9 cellular contexts compared by ENCODE assay signal in the genomic region with DNA sequence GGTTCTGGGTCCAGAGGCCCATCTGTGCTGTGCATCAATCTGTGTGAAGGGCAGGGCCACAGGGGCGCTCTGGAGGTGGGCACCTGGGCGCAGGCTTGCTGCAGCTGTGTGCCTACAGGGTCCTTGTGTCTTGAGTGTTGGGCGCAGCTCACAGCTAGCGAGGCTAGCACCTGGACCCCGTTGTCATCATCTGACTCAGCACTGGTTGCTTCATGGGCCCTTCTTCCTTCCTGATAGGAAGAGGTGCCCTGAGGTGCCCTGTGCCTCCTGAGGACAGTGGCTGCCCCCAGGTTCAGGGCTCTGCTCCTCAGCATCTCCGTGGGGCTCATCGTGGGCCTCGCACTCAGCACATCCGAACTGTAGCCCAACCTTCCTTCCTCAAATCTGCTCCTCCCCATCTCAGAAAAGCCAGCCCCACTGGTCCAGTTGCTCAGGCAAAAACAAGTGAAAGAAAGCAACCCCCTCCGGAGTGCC. TPM values are rescaled to one million over a fixed set of nuclear protein-coding genes. Genes with fewer than 3 reads are reported as not detected.
DNase-seq lines count a peak whose midpoint lies in the region; ATAC-seq, FAIRE-seq and TF ChIP-seq lines count a peak whose summit lies in the region.
"Had no signal": no experiment of that assay in that cellular context is flagged by ENCODE, and none has a peak within 500 bp of the region (broad histone marks: within the 10 kb centered on the region; RNA-seq: fewer than 3 reads in every experiment).

No MANE protein-coding gene starts in this region.

- peak overlapping the region; percentile 28 for H3K4me3 ChIP-seq in suprapubic skin

- 68% methylated on average over 7 of the region's 10 CpGs for WGBS in suprapubic skin

- TF ChIP-seq POLR2A in suprapubic skin (IDR thresholded peaks at IDR 0.05), result no peak
- no peak for TF ChIP-seq POLR2A in H54 (IDR thresholded peaks at IDR 0.05; ENCODE audit: low read depth, low read length)

- no peaks in the 10 kb centered on the region for H3K27me3 ChIP-seq in suprapubic skin

- no peak for TF ChIP-seq CTCF in suprapubic skin (IDR thresholded peaks at IDR 0.05)

- no peak for DNase-seq in activated CD4-positive, CD25-positive, alpha-beta regulatory T cell (lab: John Stamatoyannopoulos, UW)
- peak; percentile 66 for DNase-seq in activated CD4-positive, alpha-beta T cell treated with anti-CD3 and anti-CD28 coated beads for 48 hours
- DNase-seq in left ventricle myocardium superior, result peak; percentile 37
- DNase-seq in suprapubic skin (ENCODE audit: low spot score in 2 of 2), result no peak
- no peak for DNase-seq in HUDEP-2 (lab: John Stamatoyannopoulos, UW; ENCODE audit: unreplicated experiment in 76 of 76)
- no peak for DNase-seq in H54 (ENCODE audit: insufficient read length, low spot score)
- no peak for DNase-seq in SW 1271 (lab: John Stamatoyannopoulos, UW)

- H3K36me3 ChIP-seq in suprapubic skin, result peaks cover 7% of the 10 kb centered on the region

- TF ChIP-seq EP300 in suprapubic skin (IDR thresholded peaks at IDR 0.05), result no peak

- intact Hi-C loops in left ventricle myocardium superior (cut with micrococcal nuclease), result no loop called here

- H3K9me3 ChIP-seq in suprapubic skin, result no peaks in the 10 kb centered on the region

- ATAC-seq in activated CD4-positive, CD25-positive, alpha-beta regulatory T cell treated with anti-CD3 and anti-CD28 coated beads, Interleukin-2, amount 50 U/mL, for 24 hours, result peak; percentile 48 to 55
- ATAC-seq in left ventricle myocardium superior, result no peak

- H3K4me1 ChIP-seq in suprapubic skin, result peaks cover 79% of the 10 kb centered on the region

- FAIRE-seq in H54 (lab: Jason Lieb, UNC), result no peak

- H3K27ac ChIP-seq in suprapubic skin, result peak overlapping the region; percentile 78
- H3K27ac ChIP-seq: VCaP had no signal

RNA-seq across cellular contexts. Expression of a gene that starts 54.8 kb away (rescaled TPM):
- total RNA-seq in left ventricle myocardium superior (29.7 TPM), suprapubic skin (10 to 100 TPM; 83.1 to 88.8 (median 86.4) TPM)

RNA-seq across cellular contexts. Expression of a gene that starts 55.1 kb away (rescaled TPM):
- total RNA-seq in left ventricle myocardium superior (0.67 TPM), suprapubic skin (1 to 10 TPM; 1.9 to 3.8 (median 3.0) TPM)

RNA-seq across cellular contexts. Expression of a gene that starts 55.7 kb away (rescaled TPM):
- 1,297 TPM for total RNA-seq in left ventricle myocardium superior
- total RNA-seq in suprapubic skin, result 100 to 1,000 TPM in 3 of 4 donors, 10 to 100 TPM in 1; 94.4 to 160 (median 109) TPM

Comparison
In these comparisons a context has a peak if more than half of its experiments do, and no peak if none do; other contexts are left out.
1. DNase-seq: peak in activated CD4-positive, alpha-beta T cell treated with anti-CD3 and anti-CD28 coated beads for 48 hours (single experiment) and left ventricle myocardium superior (single experiment); none in activated CD4-positive, CD25-positive, alpha-beta regulatory T cell (0 of 4), suprapubic skin (0 of 2), HUDEP-2 (0 of 76), H54 (single experiment) and SW 1271 (0 of 2).